21 cellular contexts compared by ENCODE assay signal in the genomic region with DNA sequence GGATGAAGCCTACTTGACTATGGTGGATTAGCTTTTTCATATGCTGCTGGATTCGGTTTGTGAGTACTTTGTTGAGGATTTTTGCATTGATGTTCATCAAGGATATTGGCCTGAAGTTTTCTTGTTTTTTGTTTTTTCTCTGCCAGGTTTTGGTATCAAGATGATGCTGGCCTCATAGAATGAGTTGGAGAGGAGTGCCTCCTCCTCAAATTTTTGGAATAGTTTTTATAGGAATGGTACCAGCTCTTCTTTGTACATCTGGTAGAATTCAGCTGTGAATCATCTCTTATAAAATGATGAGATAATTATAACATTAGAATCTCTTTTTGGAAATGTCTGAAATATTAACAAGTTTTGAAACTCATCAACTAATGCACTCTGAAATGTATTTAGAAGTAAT.
"Had no signal": no experiment of that assay in that cellular context is flagged by ENCODE, and none has a peak within 500 bp of the region (broad histone marks: within the 10 kb centered on the region; RNA-seq: fewer than 3 reads in every experiment).

No MANE protein-coding gene starts in this region.

- H3K36me3 ChIP-seq: sigmoid colon, stomach had no signal

- H3K9me3 ChIP-seq: psoas muscle, sigmoid colon had no signal

- H3K27me3 ChIP-seq: sigmoid colon, stomach had no signal

- DNase-seq: effector CD4-positive, alpha-beta T cell; endodermal cell; erythroblast; foreskin melanocyte; head of caudate nucleus; left colon; left ventricle myocardium superior; mesenchymal stem cell; midbrain; naive thymus-derived CD4-positive, alpha-beta T cell; nephron progenitor cell; psoas muscle; sigmoid colon; small intestine; stimulated activated CD4-positive, alpha-beta T cell treated with anti-CD3 and anti-CD28 coated beads, Interleukin-12 subunit alpha, Interleukin-12 subunit beta, amount 100 ng/mL, for 4 hours; stimulated activated naive CD4-positive, alpha-beta T cell; stomach; substantia nigra; trophoblast cell had no signal

- H3K4me1 ChIP-seq: psoas muscle had no signal

- H3K27ac ChIP-seq: coronary artery, psoas muscle, sigmoid colon, stomach had no signal

- ATAC-seq: left colon; left ventricle myocardium superior; naive thymus-derived CD4-positive, alpha-beta T cell; psoas muscle had no signal

- H3K4me3 ChIP-seq: coronary artery, lung, psoas muscle, sigmoid colon, stomach had no signal
